Comparison of ENCODE assay signal across 21 cellular contexts in genomic region chr6:111212625-111213024, GRCh38.
DNase-seq lines count a peak whose midpoint lies in the region; ATAC-seq, FAIRE-seq and TF ChIP-seq lines count a peak whose summit lies in the region.
"Had no signal": no experiment of that assay in that cellular context is flagged by ENCODE, and none has a peak within 500 bp of the region (broad histone marks: within the 10 kb centered on the region; RNA-seq: fewer than 3 reads in every experiment).

No MANE protein-coding gene starts in this region.

- DNase-seq in A549 (ENCODE audit: low read depth in 1 of 2, low spot score in 1 of 2) (no peak), SK-N-MC (ENCODE audit: low read depth, low spot score) (no peak), psoas muscle (no peak), NCI-H510A (lab: John Stamatoyannopoulos, UW) (no peak), small intestine (no peak)
- DNase-seq in stimulated activated CD4-positive, alpha-beta T cell treated with anti-CD3 and anti-CD28 coated beads, Interleukin-1b, Interleukin-23, amount 100 ng/mL, for 48 hours, result no peak
- DNase-seq: ACHN; BE2C; C1 segment of cervical spinal cord; Caco-2; Calu3; CD4-positive, CD25-positive, alpha-beta regulatory T cell; CD8-positive, alpha-beta T cell; DMS79 treated with DMSO at 0.1 percent for 48 hours; GF-D8 had no signal

- H3K4me1 ChIP-seq in A549, result no peaks in the 10 kb centered on the region
- peaks cover 28% of the 10 kb centered on the region for H3K4me1 ChIP-seq in psoas muscle
- no peaks in the 10 kb centered on the region for H3K4me1 ChIP-seq in small intestine (ENCODE audit: control insufficient read depth in 2 of 2, insufficient read depth in 1 of 2, low read depth in 1 of 2, low read length in 1 of 2)
- H3K4me1 ChIP-seq: BE2C, BLaER1, Caco-2 had no signal

- CTCF ChIA-PET in A549 (lab: Yijun Ruan, JAX), result interaction anchor here (0.6 to 2.6 kb wide), 3 partner anchors 155 to 390 kb away, joined by 4 to 10 read pairs (median 9); no protein-coding TSS in a partner anchor

- H3K27me3 ChIP-seq in psoas muscle (ENCODE audit: insufficient read depth in 3 of 3, low read length in 2 of 3), result no peaks in the 10 kb centered on the region
- no peaks in the 10 kb centered on the region for H3K27me3 ChIP-seq in small intestine (ENCODE audit: control insufficient read depth in 2 of 2, insufficient read depth in 2 of 2, low read length in 2 of 2)
- H3K27me3 ChIP-seq: BE2C, BLaER1 had no signal

- WGBS in A549 (ENCODE audit: missing lambda C conversion rate), result 79% methylated on average over 3 of the region's 3 CpGs
- WGBS in psoas muscle, 3 donors, result 86 to 91% (median 87%) methylated on average over 3 of the region's 3 CpGs
- WGBS in small intestine, 3 donors, result 83 to 92% (median 88%) methylated on average over 3 of the region's 3 CpGs

- no peak overlapping the region for H3K4me3 ChIP-seq in A549
- no peak overlapping the region for H3K4me3 ChIP-seq in SK-N-MC
- no peak overlapping the region for H3K4me3 ChIP-seq in psoas muscle
- no peak overlapping the region for H3K4me3 ChIP-seq in small intestine (ENCODE audit: low read depth in 1 of 2, low read length in 2 of 2)
- H3K4me3 ChIP-seq: BLaER1 had no signal

- no peak for TF ChIP-seq CTCF in A549 (IDR thresholded peaks at IDR 0.05)
- no peak for TF ChIP-seq CTCF in psoas muscle (IDR thresholded peaks at IDR 0.05)

- no peak for TF ChIP-seq POLR2A in A549 (IDR thresholded peaks at IDR 0.05; ENCODE audit: low read length)

- POLR2A ChIA-PET in A549 (lab: Yijun Ruan, JAX), result no interaction called here

- TF ChIP-seq EP300 in A549 (IDR thresholded peaks at IDR 0.05), result no peak

- no peak for ATAC-seq in A549
- ATAC-seq in psoas muscle, result no peak
- ATAC-seq: CD8-positive, alpha-beta T cell had no signal

- H3K9ac ChIP-seq in SK-N-MC (ENCODE audit: insufficient read length), result peak overlapping the region; percentile 7
- H3K9ac ChIP-seq: BLaER1 had no signal

- no peaks in the 10 kb centered on the region for H3K9me3 ChIP-seq in A549
- H3K9me3 ChIP-seq in SK-N-MC (ENCODE audit: low read depth, low read length), result no peaks in the 10 kb centered on the region; the same call in 1 of the 2 replicates
- H3K9me3 ChIP-seq in psoas muscle, result no peaks in the 10 kb centered on the region
- H3K9me3 ChIP-seq in small intestine (ENCODE audit: control insufficient read depth, low read depth), result no peaks in the 10 kb centered on the region
- H3K9me3 ChIP-seq: BE2C, BLaER1, Caco-2 had no signal

- TF ChIP-seq RAD21 in A549 (conservative IDR thresholded peaks at IDR 0.05 in 1 of 2, IDR thresholded peaks at IDR 0.05 in 1 of 2), result no peak

- H3K36me3 ChIP-seq in SK-N-MC (ENCODE audit: insufficient read depth, low read length) (no peaks in the 10 kb centered on the region), psoas muscle (ENCODE audit: insufficient read depth in 1 of 2, low read depth in 1 of 2) (peaks cover 0 to 12% of the 10 kb centered on the region in 2 donors), small intestine (ENCODE audit: control insufficient read depth in 2 of 2, insufficient read depth in 2 of 2, low read length in 2 of 2) (no peaks in the 10 kb centered on the region)
- H3K36me3 ChIP-seq: BE2C, BLaER1 had no signal

- H3K27ac ChIP-seq in A549 (no peak overlapping the region), SK-N-MC (no peak overlapping the region), psoas muscle (peak overlapping the region; percentile 70), small intestine (ENCODE audit: low read depth in 1 of 2, low read length in 1 of 2) (no peak overlapping the region)
- H3K27ac ChIP-seq: 22Rv1, BLaER1 had no signal

- FAIRE-seq in A549 (lab: Jason Lieb, UNC) (no peak), small intestine (lab: Jason Lieb, UNC) (no peak)
- FAIRE-seq: D721Med, G401.6, GM12891, GM19239 had no signal

- intact Hi-C loops in psoas muscle (cut with DNase I), result loop anchor here (5.0 to 10.0 kb wide), 4 partner anchors 128 to 688 kb away; partner anchors contain the start of gene SLC16A10 (in 1 of the 2)

- no peak overlapping the region for H3K4me2 ChIP-seq in A549
- H3K4me2 ChIP-seq: BLaER1 had no signal

TF ChIP-seq in A549, 52 proteins besides CTCF, POLR2A, EP300 and RAD21:
- peak; percentile 42 for TF ChIP-seq MAFK (IDR thresholded peaks at IDR 0.05; ENCODE audit: partially characterized antibody)
- TF ChIP-seq ESRRA (IDR thresholded peaks at IDR 0.05; ENCODE audit: borderline replicate concordance, low read length), result no peak
TF ChIP-seq in A549: peak in this region for 1.
